In the genomic region with DNA sequence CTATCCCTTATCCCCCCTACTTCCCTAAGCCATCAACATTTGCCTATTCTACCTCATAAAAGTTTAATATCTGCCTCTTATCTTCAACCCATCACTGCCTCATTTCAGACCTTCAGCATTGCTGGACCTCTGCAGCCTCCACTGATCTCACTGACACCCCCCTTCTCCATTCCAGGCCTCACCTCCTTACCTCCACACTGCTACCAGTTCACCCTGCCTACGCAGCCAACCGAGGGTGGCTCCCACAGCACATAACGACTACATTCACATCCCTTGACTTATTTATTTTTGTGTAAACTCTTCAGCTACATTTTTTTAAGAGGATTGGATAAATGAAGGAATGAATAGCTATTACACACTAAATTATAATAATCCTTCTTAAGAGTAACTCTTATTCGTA, we compare ENCODE assay signal across 18 cellular contexts. TPM values are rescaled to one million over a fixed set of nuclear protein-coding genes. Genes with fewer than 3 reads are reported as not detected.
DNase-seq lines count a peak whose midpoint lies in the region; ATAC-seq, FAIRE-seq and TF ChIP-seq lines count a peak whose summit lies in the region.
"Had no signal": no experiment of that assay in that cellular context is flagged by ENCODE, and none has a peak within 500 bp of the region (broad histone marks: within the 10 kb centered on the region; RNA-seq: fewer than 3 reads in every experiment).

No MANE protein-coding gene starts in this region.

- no peak for FAIRE-seq in K562 (lab: Jason Lieb, UNC)

- H3K4me3 ChIP-seq in K562 (no peak overlapping the region), iPS-20b (ENCODE audit: low read length) (peak overlapping the region; percentile 42; the same call in 1 of the 2 replicates), vagina (no peak overlapping the region)

- CTCF ChIA-PET in K562 (lab: Yijun Ruan, JAX; ENCODE audit: low intra/inter-chr PET ratio), result no interaction called here

- H3K9ac ChIP-seq in K562 (ENCODE audit: insufficient read depth in 1 of 2, low read depth in 2 of 2, low read length in 2 of 2) (no peak overlapping the region), iPS-20b (ENCODE audit: low read depth, low read length) (peak overlapping the region; percentile 72; the same call in 1 of the 2 replicates)

- peaks cover 6% of the 10 kb centered on the region for H4K20me1 ChIP-seq in K562 (replicated peaks; ENCODE audit: control insufficient read depth, insufficient read depth, low read length)

- TF ChIP-seq EP300 in K562 (IDR thresholded peaks at IDR 0.05; ENCODE audit: low read length), result no peak

- H2AFZ ChIP-seq in K562 (ENCODE audit: low read depth, low read length), result no peak overlapping the region

- H3K9me3 ChIP-seq in K562 (replicated peaks; ENCODE audit: control insufficient read depth, insufficient read depth, low read depth, low read length) (no peaks in the 10 kb centered on the region), iPS-20b (ENCODE audit: insufficient read depth, low read depth, low read length) (no peaks in the 10 kb centered on the region), vagina (no peaks in the 10 kb centered on the region)
- H3K9me3 ChIP-seq: BE2C had no signal

- WGBS in K562 (ENCODE audit: insufficient coverage, low coverage, missing lambda C conversion rate), result 82% methylated on average over 4 of the region's 4 CpGs

- TF ChIP-seq POLR2A in K562 (conservative IDR thresholded peaks at IDR 0.05) (no peak), vagina (IDR thresholded peaks at IDR 0.05) (no peak)

- DNase-seq in activated T-cell treated with anti-CD3 and anti-CD28 coated beads, Interleukin-2, amount 50 U/mL, for 72 hours, result no peak
- no peak for DNase-seq in activated T-cell treated with anti-CD3 and anti-CD28 coated beads, Interleukin-2, amount 50 U/mL, for 1 hour
- DNase-seq in K562 (ENCODE audit: extremely low read depth in 1 of 4, low spot score in 3 of 4) (no peak), vagina (ENCODE audit: extremely low spot score in 2 of 2) (no peak), C1 segment of cervical spinal cord (lab: John Stamatoyannopoulos, UW) (no peak)
- no peak for DNase-seq in stimulated activated naive B cell treated with anti-CD40 and anti-IgM and Interleukin-4, amounts not matched to agents 10 μg/mL and 1 μg/mL and 100 μg/mL, for 72 hours
- DNase-seq: BE2C; CD8-positive, alpha-beta T cell; NCI-H1417 treated with DMSO at 0.1 percent for 48 hours; NCI-H1930; NCI-H446; NCI-H69; RPMI8226; SIG-M5 had no signal

- peaks cover 65% of the 10 kb centered on the region for H3K79me2 ChIP-seq in K562 (ENCODE audit: control insufficient read depth, insufficient read depth, low read length)

- peaks cover 3 to 14% of the 10 kb centered on the region in 2 donors for H3K36me3 Mint-ChIP-seq in activated T-cell treated with anti-CD3 and anti-CD28 coated beads, Interleukin-2, amount 50 U/mL, for 72 hours (ENCODE audit: insufficient read depth in 2 of 2)
- H3K36me3 Mint-ChIP-seq in stimulated activated naive B cell treated with anti-CD40 and anti-IgM and Interleukin-4, amounts not matched to agents 10 μg/mL and 1 μg/mL and 100 μg/mL, for 72 hours, result peaks cover 30 to 33% of the 10 kb centered on the region in 2 donors

- H3K4me2 ChIP-seq in K562 (ENCODE audit: insufficient read depth, low read length), result no peak overlapping the region

- H3K9me3 Mint-ChIP-seq in activated T-cell treated with anti-CD3 and anti-CD28 coated beads, Interleukin-2, amount 50 U/mL, for 72 hours, result no peaks in the 10 kb centered on the region
- no peaks in the 10 kb centered on the region for H3K9me3 Mint-ChIP-seq in stimulated activated naive B cell treated with anti-CD40 and anti-IgM and Interleukin-4, amounts not matched to agents 10 μg/mL and 1 μg/mL and 100 μg/mL, for 72 hours
- H3K9me3 Mint-ChIP-seq: CD8-positive, alpha-beta T cell had no signal

- POLR2A ChIA-PET in K562 (lab: Yijun Ruan, JAX), result interaction anchor here (2.8 to 3.1 kb wide), 2 partner anchors 8 to 13 kb away, joined by 13 to 20 read pairs; a partner anchor contains a TSS

- H3K27me3 ChIP-seq in K562 (ENCODE audit: control insufficient read depth in 2 of 2, insufficient read depth in 2 of 2, low read length in 2 of 2), result no peaks in the 10 kb centered on the region
- no peaks in the 10 kb centered on the region for H3K27me3 ChIP-seq in iPS-20b (ENCODE audit: insufficient read depth, low read length)
- H3K27me3 ChIP-seq in vagina, result no peaks in the 10 kb centered on the region
- H3K27me3 ChIP-seq: BE2C had no signal

- intact Hi-C loops in K562 (cut with micrococcal nuclease), result no loop called here
- intact Hi-C loops in vagina (cut with DNase I), result no loop called here

- ATAC-seq in activated T-cell treated with anti-CD3 and anti-CD28 coated beads, Interleukin-2, amount 50 U/mL, for 72 hours (replicated peaks in 1 of 2), result no peak
- peak; percentile 39; the same call in 1 of the 3 replicates for ATAC-seq in K562
- no peak for ATAC-seq in GM21717 (IDR thresholded peaks at IDR 0.05; ENCODE audit: unreplicated experiment)
- no peak for ATAC-seq in stimulated activated naive B cell treated with anti-CD40 and anti-IgM and Interleukin-4, amounts not matched to agents 10 μg/mL and 1 μg/mL and 100 μg/mL, for 72 hours (replicated peaks)
- ATAC-seq: CD8-positive, alpha-beta T cell; HCT116 had no signal

- no peak overlapping the region for H3K27ac ChIP-seq in K562 (ENCODE audit: extremely low read depth, low read depth, low read length)
- H3K27ac ChIP-seq in iPS-20b (ENCODE audit: low read length), result peak overlapping the region; percentile 34
- H3K27ac ChIP-seq in vagina, result peak overlapping the region; percentile 5
- H3K27ac ChIP-seq: 22Rv1 had no signal

- peaks cover 62% of the 10 kb centered on the region for H3K36me3 ChIP-seq in K562 (ENCODE audit: control insufficient read depth, insufficient read depth, low read length)
- H3K36me3 ChIP-seq in iPS-20b (ENCODE audit: insufficient read depth, low read depth, low read length), result peaks cover 18% of the 10 kb centered on the region; the same call in 1 of the 2 replicates
- peaks cover 0 to 20% of the 10 kb centered on the region in 2 donors for H3K36me3 ChIP-seq in vagina

- no TSS peak for BruUV-seq in K562 (replicated peaks; lab: Mats Ljungman, UMichigan)

- peaks cover 0 to 3% of the 10 kb centered on the region in 2 experiments; a peak in 2 of 5 replicates for H3K4me1 ChIP-seq in K562 (replicated peaks in 1 of 2; ENCODE audit: control insufficient read depth in 2 of 2, insufficient read depth in 2 of 2, low read length in 2 of 2)
- H3K4me1 ChIP-seq in iPS-20b (ENCODE audit: insufficient read depth, low read length), result peaks cover 26% of the 10 kb centered on the region
- H3K4me1 ChIP-seq in vagina, result peaks cover 8% of the 10 kb centered on the region
- H3K4me1 ChIP-seq: BE2C had no signal

- H3K27ac Mint-ChIP-seq in activated T-cell treated with anti-CD3 and anti-CD28 coated beads, Interleukin-2, amount 50 U/mL, for 72 hours, result peak overlapping the region; percentile 10
- H3K27ac Mint-ChIP-seq in stimulated activated naive B cell treated with anti-CD40 and anti-IgM and Interleukin-4, amounts not matched to agents 10 μg/mL and 1 μg/mL and 100 μg/mL, for 72 hours, result no peak overlapping the region
- H3K27ac Mint-ChIP-seq: CD8-positive, alpha-beta T cell had no signal

- no peaks in the 10 kb centered on the region for H3K27me3 Mint-ChIP-seq in activated T-cell treated with anti-CD3 and anti-CD28 coated beads, Interleukin-2, amount 50 U/mL, for 72 hours (ENCODE audit: low read depth)
- no peaks in the 10 kb centered on the region for H3K27me3 Mint-ChIP-seq in stimulated activated naive B cell treated with anti-CD40 and anti-IgM and Interleukin-4, amounts not matched to agents 10 μg/mL and 1 μg/mL and 100 μg/mL, for 72 hours

- no peaks in the 10 kb centered on the region for H3K9me1 ChIP-seq in K562 (ENCODE audit: control insufficient read depth, insufficient read depth, low read length)

- H3K4me1 Mint-ChIP-seq in activated T-cell treated with anti-CD3 and anti-CD28 coated beads, Interleukin-2, amount 50 U/mL, for 72 hours (ENCODE audit: low read depth), result no peaks in the 10 kb centered on the region
- peaks cover 14 to 27% of the 10 kb centered on the region in 2 donors for H3K4me1 Mint-ChIP-seq in stimulated activated naive B cell treated with anti-CD40 and anti-IgM and Interleukin-4, amounts not matched to agents 10 μg/mL and 1 μg/mL and 100 μg/mL, for 72 hours

- TF ChIP-seq RAD21 in K562 (CRISPR knock-in tag; conservative IDR thresholded peaks at IDR 0.05 in 1 of 2, IDR thresholded peaks at IDR 0.05 in 1 of 2), result no peak

- no peak overlapping the region for H3K4me3 Mint-ChIP-seq in activated T-cell treated with anti-CD3 and anti-CD28 coated beads, Interleukin-2, amount 50 U/mL, for 72 hours
- no peak overlapping the region for H3K4me3 Mint-ChIP-seq in stimulated activated naive B cell treated with anti-CD40 and anti-IgM and Interleukin-4, amounts not matched to agents 10 μg/mL and 1 μg/mL and 100 μg/mL, for 72 hours
- H3K4me3 Mint-ChIP-seq: CD8-positive, alpha-beta T cell had no signal

- TF ChIP-seq CTCF in K562 (IDR thresholded peaks at IDR 0.05 in 2 of 3, conservative IDR thresholded peaks at IDR 0.05 in 1 of 3; ENCODE audit: insufficient read depth in 2 of 3, low read depth in 1 of 3, low read length in 3 of 3) (no peak), vagina (IDR thresholded peaks at IDR 0.05) (no peak)

- in situ Hi-C loops in K562 (cut with MboI), result no loop called here

TF ChIP-seq in K562, 482 proteins besides CTCF, POLR2A, EP300 and RAD21 (continues in another document):
- TF ChIP-seq U2AF2 (optimal IDR thresholded peaks at IDR 0.05; ENCODE audit: low read depth, low read length), result no peak
- no peak for TF ChIP-seq FOXA3 (CRISPR knock-in tag; conservative IDR thresholded peaks at IDR 0.05 in 1 of 2, IDR thresholded peaks at IDR 0.05 in 1 of 2)

RNA-seq across cellular contexts. Expression of a gene that starts 14.2 kb away (rescaled TPM):
- 10 to 100 TPM; 17.6 to 19.7 TPM for total RNA-seq in activated T-cell treated with anti-CD3 and anti-CD28 coated beads, Interleukin-2, amount 50 U/mL, for 72 hours
- 52.5 and 118 TPM in 2 replicates for total RNA-seq in K562 (2011; cell fraction: chromatin; rRNA removed; ENCODE audit: low replicate concordance)
- total RNA-seq in K562 (2011; cell fraction: nucleolus; rRNA removed), result 60.3 and 60.5 TPM in 2 replicates
- 87.2 and 123 TPM in 2 replicates for total RNA-seq in K562 (2011; cell fraction: nucleoplasm; rRNA removed)
- 33.3 and 37.7 TPM in 2 replicates for total RNA-seq in K562 (2014; rRNA removed)
- total RNA-seq in K562 (2014; rRNA removed; fragmentation: Illumina TruSeq; extraction: Trizol), result 54.6 and 56.9 TPM in 2 replicates
- total RNA-seq in K562 (2015; rRNA removed; fragmentation: Illumina TruSeq; extraction: Trizol), result 41.0 and 44.7 TPM in 2 replicates
- total RNA-seq in K562 (2021), result 46.9 and 48.0 TPM in 2 replicates
- polyA plus RNA-seq in K562 (2011; rRNA removed), result 45.6 and 63.4 TPM in 2 replicates
- 20.7 and 27.5 TPM in 2 replicates for polyA plus RNA-seq in K562 (2011; cell fraction: cytosol; rRNA removed)
- 34.0 and 35.4 TPM in 2 replicates for polyA plus RNA-seq in K562 (2011; cell fraction: nucleus; rRNA removed)
- 26.4 and 26.8 TPM in 2 replicates for polyA plus RNA-seq in K562 (2012)
- 36.4 and 40.4 TPM in 2 replicates for polyA plus RNA-seq in K562 (2014; fragmentation: Illumina TruSeq; extraction: Trizol)
- polyA plus RNA-seq in K562 (2014; fragmentation: Nextera tagmentation; extraction: Ambion mirVana), result 10 to 100 TPM; 28.8 to 33.9 TPM
- 35.8 and 39.1 TPM in 2 replicates for polyA plus RNA-seq in K562 (2014; rRNA removed)
- polyA minus RNA-seq in K562 (2011; rRNA and poly(A)+ RNA removed), result 57.8 and 68.4 TPM in 2 replicates
- 20.8 and 29.7 TPM in 2 replicates for polyA minus RNA-seq in K562 (2011; cell fraction: cytosol; rRNA and poly(A)+ RNA removed)
- polyA minus RNA-seq in K562 (2011; cell fraction: nucleus; rRNA and poly(A)+ RNA removed), result 14.4 and 18.3 TPM in 2 replicates
- 28.0 TPM for total RNA-seq in vagina
